ENCODE assay signal across 38 cellular contexts in the genomic region with DNA sequence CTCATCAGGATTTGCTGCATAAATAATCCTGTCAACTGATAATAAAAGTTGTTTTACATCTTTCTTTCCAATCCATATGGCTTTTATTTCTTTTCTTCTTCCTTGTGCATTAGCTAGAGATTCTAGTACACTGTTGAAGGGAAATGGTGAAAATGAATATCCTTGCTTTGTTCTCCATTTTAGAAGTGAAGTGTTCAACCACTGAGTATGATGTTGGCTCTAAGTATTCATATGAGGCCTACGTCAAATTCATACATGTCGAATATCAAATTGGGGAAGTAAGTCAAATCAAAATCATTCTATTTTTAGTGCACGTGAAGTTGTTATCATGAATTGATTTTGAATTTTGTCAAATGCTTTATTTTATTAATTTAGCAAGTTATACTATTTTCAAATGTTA.
"Had no signal": no experiment of that assay in that cellular context is flagged by ENCODE, and none has a peak within 500 bp of the region (broad histone marks: within the 10 kb centered on the region; RNA-seq: fewer than 3 reads in every experiment).

No MANE protein-coding gene starts in this region.

- H3K9me3 Mint-ChIP-seq: activated CD4-positive, alpha-beta memory T cell treated with anti-CD3 and anti-CD28 coated beads, Interleukin-2, amount 10 ng/mL, durations not matched to agents 7 days and 5 days; activated naive CD4-positive, alpha-beta T cell treated with anti-CD3 and anti-CD28 coated beads, Interleukin-2, amount 10 ng/mL, durations not matched to agents 7 days and 5 days; activated naive CD8-positive, alpha-beta T cell treated with anti-CD3 and anti-CD28 coated beads, Interleukin-2, amount 50 U/mL, for 24 hours; activated T-cell treated with anti-CD3 and anti-CD28 coated beads, Interleukin-2, amount 50 U/mL, for 24 hours; activated T-helper 2 cell treated with anti-CD3 and anti-CD28 coated beads, Interferon-gamma antibody, Interleukin-2, Interleukin-4, amounts not matched to agents 10 μg/mL and 5 μg/mL and 100 μg/mL, durations not matched to agents 14 hours and 24 hours and 36 hours; central memory CD8-positive, alpha-beta T cell; T-helper 1 cell treated with Interleukin-12 subunit alpha and Interleukin-12 subunit beta and Interleukin-4 antibody, amounts not matched to agents 30 μg/mL and 1 μg/mL, for 36 hours; T-helper 2 cell treated with Interferon-gamma antibody and Interleukin-4, amounts not matched to agents 5 μg/mL and 100 μg/mL, for 36 hours had no signal

- H3K9me3 ChIP-seq: ascending aorta had no signal

- H3K27ac ChIP-seq: ascending aorta, cardiac muscle cell, VCaP had no signal

- H3K36me3 ChIP-seq: ascending aorta, cardiac muscle cell had no signal

- ATAC-seq: activated CD4-positive, alpha-beta T cell treated with anti-CD3 and anti-CD28 coated beads for 36 hours; activated CD4-positive, CD25-positive, alpha-beta regulatory T cell treated with anti-CD3 and anti-CD28 coated beads, Interleukin-2, amount 50 U/mL, for 24 hours; activated CD8-positive, alpha-beta memory T cell treated with anti-CD3 and anti-CD28 coated beads, Interleukin-2, amount 10 ng/mL, durations not matched to agents 7 days and 5 days; activated CD8-positive, alpha-beta T cell treated with anti-CD3 and anti-CD28 coated beads, Interleukin-2, amount 10 ng/mL, durations not matched to agents 7 days and 5 days; activated naive CD8-positive, alpha-beta T cell treated with anti-CD3 and anti-CD28 coated beads, Interleukin-2, amount 50 U/mL, for 24 hours had no signal

- DNase-seq: activated CD4-positive, alpha-beta memory T cell treated with anti-CD3 and anti-CD28 coated beads, Interleukin-2, amount 10 ng/mL, durations not matched to agents 7 days and 5 days; activated CD4-positive, alpha-beta T cell treated with anti-CD3 and anti-CD28 coated beads for 1 hour; activated CD4-positive, alpha-beta T cell treated with anti-CD3 and anti-CD28 coated beads for 36 hours; activated CD4-positive, alpha-beta T cell treated with anti-CD3 and anti-CD28 coated beads for 48 hours; activated CD4-positive, alpha-beta T cell treated with anti-CD3 and anti-CD28 coated beads, Interleukin-2, amount 10 ng/mL, durations not matched to agents 7 days and 5 days; activated CD4-positive, alpha-beta T cell treated with anti-CD3 and anti-CD28 coated beads, Interleukin-2, amount 50 U/mL, for 48 hours; activated CD4-positive, CD25-positive, alpha-beta regulatory T cell; activated CD8-positive, alpha-beta memory T cell treated with anti-CD3 and anti-CD28 coated beads for 24 hours; activated CD8-positive, alpha-beta memory T cell treated with anti-CD3 and anti-CD28 coated beads, Interleukin-2, amount 10 ng/mL, durations not matched to agents 7 days and 5 days; activated CD8-positive, alpha-beta memory T cell treated with anti-CD3 and anti-CD28 coated beads, Interleukin-2, amount 50 U/mL, for 48 hours; activated CD8-positive, alpha-beta T cell treated with anti-CD3 and anti-CD28 coated beads, Interleukin-2, amount 10 ng/mL, durations not matched to agents 7 days and 5 days; activated effector memory CD4-positive, alpha-beta T cell treated with Interleukin-2 at 50 U/mL for 16 hours; activated gamma-delta T cell; activated naive CD4-positive, alpha-beta T cell treated with anti-CD3 and anti-CD28 coated beads, Interleukin-2, amount 10 ng/mL, durations not matched to agents 7 days and 5 days; activated naive CD4-positive, alpha-beta T cell treated with Interleukin-2 at 50 U/mL for 16 hours; activated naive CD8-positive, alpha-beta T cell treated with anti-CD3 and anti-CD28 coated beads, Interleukin-2, amount 10 ng/mL, durations not matched to agents 7 days and 5 days; activated naive CD8-positive, alpha-beta T cell treated with anti-CD3 and anti-CD28 coated beads, Interleukin-2, amount 50 U/mL, for 24 hours; activated T-cell treated with anti-CD3 and anti-CD28 coated beads, Interleukin-2, amount 50 U/mL, for 24 hours; activated T-cell treated with anti-CD3 and anti-CD28 coated beads, Interleukin-2, amount 50 U/mL, for 48 hours; amygdala; anterior cingulate cortex; caudate nucleus; cerebellar nuclear complex; T-helper 1 cell; T-helper 2 cell; T-helper 9 cell had no signal

- H3K4me3 ChIP-seq: ascending aorta, cardiac muscle cell had no signal

- H3K4me3 Mint-ChIP-seq: activated CD4-positive, alpha-beta memory T cell treated with anti-CD3 and anti-CD28 coated beads, Interleukin-2, amount 10 ng/mL, durations not matched to agents 7 days and 5 days; activated CD4-positive, alpha-beta T cell treated with anti-CD3 and anti-CD28 coated beads for 36 hours; activated CD4-positive, alpha-beta T cell treated with anti-CD3 and anti-CD28 coated beads, Interleukin-2, amount 10 ng/mL, durations not matched to agents 7 days and 5 days; activated CD8-positive, alpha-beta memory T cell treated with anti-CD3 and anti-CD28 coated beads, Interleukin-2, amount 10 ng/mL, durations not matched to agents 7 days and 5 days; activated CD8-positive, alpha-beta T cell treated with anti-CD3 and anti-CD28 coated beads, Interleukin-2, amount 10 ng/mL, durations not matched to agents 7 days and 5 days; activated naive CD4-positive, alpha-beta T cell treated with anti-CD3 and anti-CD28 coated beads, Interleukin-2, amount 10 ng/mL, durations not matched to agents 7 days and 5 days; activated naive CD8-positive, alpha-beta T cell; activated naive CD8-positive, alpha-beta T cell treated with anti-CD3 and anti-CD28 coated beads, Interleukin-2, amount 10 ng/mL, durations not matched to agents 7 days and 5 days; activated naive CD8-positive, alpha-beta T cell treated with anti-CD3 and anti-CD28 coated beads, Interleukin-2, amount 50 U/mL, for 24 hours; activated T-cell treated with anti-CD3 and anti-CD28 coated beads, Interleukin-2, amount 50 U/mL, for 24 hours; brain; central memory CD8-positive, alpha-beta T cell; T-helper 1 cell treated with Interleukin-12 subunit alpha and Interleukin-12 subunit beta and Interleukin-4 antibody, amounts not matched to agents 30 μg/mL and 1 μg/mL, for 36 hours; T-helper 2 cell treated with Interferon-gamma antibody and Interleukin-4, amounts not matched to agents 5 μg/mL and 100 μg/mL, for 36 hours had no signal

- H3K4me1 ChIP-seq: ascending aorta had no signal

- FAIRE-seq: bronchial epithelial cell, TTC549 had no signal

- H3K27me3 Mint-ChIP-seq: activated CD4-positive, alpha-beta T cell treated with anti-CD3 and anti-CD28 coated beads for 36 hours; activated CD4-positive, alpha-beta T cell treated with anti-CD3 and anti-CD28 coated beads, Interleukin-2, amount 10 ng/mL, durations not matched to agents 7 days and 5 days; activated CD8-positive, alpha-beta memory T cell treated with anti-CD3 and anti-CD28 coated beads, Interleukin-2, amount 10 ng/mL, durations not matched to agents 7 days and 5 days; activated naive CD8-positive, alpha-beta T cell; activated naive CD8-positive, alpha-beta T cell treated with anti-CD3 and anti-CD28 coated beads, Interleukin-2, amount 10 ng/mL, durations not matched to agents 7 days and 5 days; activated naive CD8-positive, alpha-beta T cell treated with anti-CD3 and anti-CD28 coated beads, Interleukin-2, amount 50 U/mL, for 24 hours; activated T-cell treated with anti-CD3 and anti-CD28 coated beads, Interleukin-2, amount 50 U/mL, for 24 hours; central memory CD8-positive, alpha-beta T cell had no signal

- H3K36me3 Mint-ChIP-seq: brain had no signal

- H3K27ac Mint-ChIP-seq: activated CD4-positive, alpha-beta memory T cell treated with anti-CD3 and anti-CD28 coated beads, Interleukin-2, amount 10 ng/mL, durations not matched to agents 7 days and 5 days; activated CD4-positive, alpha-beta T cell treated with anti-CD3 and anti-CD28 coated beads for 36 hours; activated CD4-positive, alpha-beta T cell treated with anti-CD3 and anti-CD28 coated beads, Interleukin-2, amount 10 ng/mL, durations not matched to agents 7 days and 5 days; activated CD8-positive, alpha-beta memory T cell treated with anti-CD3 and anti-CD28 coated beads, Interleukin-2, amount 10 ng/mL, durations not matched to agents 7 days and 5 days; activated CD8-positive, alpha-beta T cell treated with anti-CD3 and anti-CD28 coated beads, Interleukin-2, amount 10 ng/mL, durations not matched to agents 7 days and 5 days; activated naive CD4-positive, alpha-beta T cell treated with anti-CD3 and anti-CD28 coated beads, Interleukin-2, amount 10 ng/mL, durations not matched to agents 7 days and 5 days; activated naive CD8-positive, alpha-beta T cell; activated naive CD8-positive, alpha-beta T cell treated with anti-CD3 and anti-CD28 coated beads, Interleukin-2, amount 10 ng/mL, durations not matched to agents 7 days and 5 days; activated naive CD8-positive, alpha-beta T cell treated with anti-CD3 and anti-CD28 coated beads, Interleukin-2, amount 50 U/mL, for 24 hours; activated T-cell treated with anti-CD3 and anti-CD28 coated beads, Interleukin-2, amount 50 U/mL, for 24 hours; activated T-helper 2 cell treated with anti-CD3 and anti-CD28 coated beads, Interferon-gamma antibody, Interleukin-2, Interleukin-4, amounts not matched to agents 10 μg/mL and 5 μg/mL and 100 μg/mL, durations not matched to agents 14 hours and 24 hours and 36 hours; brain; T-helper 1 cell treated with Interleukin-12 subunit alpha and Interleukin-12 subunit beta and Interleukin-4 antibody, amounts not matched to agents 30 μg/mL and 1 μg/mL, for 36 hours; T-helper 2 cell treated with Interferon-gamma antibody and Interleukin-4, amounts not matched to agents 5 μg/mL and 100 μg/mL, for 36 hours had no signal
